In the genomic region with DNA sequence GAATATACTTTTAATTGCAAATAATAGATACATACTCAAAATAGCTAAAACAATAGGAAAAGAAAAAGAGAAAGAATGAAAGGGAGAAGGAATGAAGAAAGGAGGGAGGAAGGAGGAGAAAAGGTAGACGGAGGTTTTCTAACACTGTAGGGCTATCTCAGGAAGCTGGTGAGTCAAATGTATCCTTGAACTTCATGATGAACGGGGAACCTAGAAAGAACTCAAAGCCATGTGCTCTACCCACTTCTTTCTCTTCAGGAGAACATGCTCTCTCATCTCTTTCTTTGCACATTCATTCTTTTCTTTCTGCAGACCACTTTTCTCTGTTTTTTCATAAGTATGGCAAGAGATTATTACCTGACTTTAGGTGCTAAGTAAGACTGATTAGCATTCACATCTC, we compare ENCODE assay signal across 1 cellular context.
TF ChIP-seq lines count a peak whose summit lies in the region.

No MANE protein-coding gene starts in this region.

TF ChIP-seq in H1, 55 proteins besides CTCF, POLR2A, EP300 and RAD21:
- TF ChIP-seq ATF2 (IDR thresholded peaks at IDR 0.05; ENCODE audit: low read length) (no peak), POU5F1 (IDR thresholded peaks at IDR 0.05; ENCODE audit: low read depth, low read length) (no peak), TAF1 (IDR thresholded peaks at IDR 0.05; ENCODE audit: low read depth, low read length) (no peak), SIX5 (IDR thresholded peaks at IDR 0.05; ENCODE audit: low read depth, low read length) (no peak), POLR2AphosphoS5 (IDR thresholded peaks at IDR 0.05; ENCODE audit: low read depth, low read length) (no peak), TCF12 (IDR thresholded peaks at IDR 0.05; ENCODE audit: low read depth, low read length) (no peak)
